In the genomic region with DNA sequence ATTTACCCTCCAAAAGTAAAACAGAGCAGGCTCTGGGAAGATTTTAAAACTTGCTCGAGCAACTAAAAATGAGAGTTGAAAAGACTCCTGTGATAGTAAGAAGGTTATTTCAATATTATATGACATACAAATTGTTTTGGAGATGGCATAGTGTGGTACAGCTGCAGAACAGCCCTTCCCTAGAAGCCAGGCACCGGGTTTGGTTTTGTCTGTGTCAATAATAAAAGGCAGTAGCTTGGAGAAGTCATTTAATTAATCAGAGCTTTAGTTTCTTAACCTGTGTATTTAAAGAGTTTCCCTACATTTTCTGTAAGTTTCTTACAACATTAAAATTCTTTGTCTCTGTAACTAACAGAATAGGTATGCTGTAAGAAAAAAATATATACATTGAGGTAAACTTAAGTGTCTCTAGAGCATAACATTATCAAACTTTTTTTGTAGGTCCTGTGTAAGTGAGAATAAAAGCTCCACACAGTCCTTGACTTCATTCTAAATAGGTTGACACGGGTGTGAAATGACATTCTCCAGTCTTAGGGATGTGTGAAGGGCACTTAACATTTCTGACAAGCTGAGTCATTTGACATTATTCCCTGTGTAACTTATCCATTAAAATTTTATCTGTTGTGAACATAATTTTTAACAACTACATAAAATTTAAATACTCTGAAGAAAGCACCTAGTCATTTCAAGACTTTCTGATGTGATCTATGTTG, we compare ENCODE assay signal across 1 cellular context.
TF ChIP-seq lines count a peak whose summit lies in the region.

No MANE protein-coding gene starts in this region.

TF ChIP-seq in SK-N-SH, 30 proteins besides CTCF, POLR2A, EP300 and RAD21 (continued from another document):
- no peak for TF ChIP-seq IRF3 (IDR thresholded peaks at IDR 0.05; ENCODE audit: low read depth, low read length)
TF ChIP-seq in SK-N-SH: peak in this region for 0.
